ENCODE assay signal across 15 cellular contexts in genomic region chr18:13434854-13435253, GRCh38.
DNase-seq lines count a peak whose midpoint lies in the region; ATAC-seq and TF ChIP-seq lines count a peak whose summit lies in the region.
"Had no signal": no experiment of that assay in that cellular context is flagged by ENCODE, and none has a peak within 500 bp of the region (broad histone marks: within the 10 kb centered on the region; RNA-seq: fewer than 3 reads in every experiment).

No MANE protein-coding gene starts in this region.

- peak overlapping the region in 9 of 11 experiments; percentile 81 to 94 (median 88); a peak in 16 of 22 replicates for H3K4me2 ChIP-seq in BLaER1 treated with 17β-estradiol and CSF1 and Interleukin-3, amounts not matched to agents 10 nM and 100 nM
- H3K4me2 ChIP-seq in smooth muscle cell = no peak overlapping the region

- no peak overlapping the region for H3K4me3 ChIP-seq in BLaER1 treated with 17β-estradiol and CSF1 and Interleukin-3, amounts not matched to agents 10 nM and 100 nM
- no peak overlapping the region for H3K4me3 ChIP-seq in smooth muscle cell
- H3K4me3 ChIP-seq: HAP-1, SJSA1 had no signal

- no peak for TF ChIP-seq CTCF in smooth muscle cell (IDR thresholded peaks at IDR 0.05; ENCODE audit: borderline replicate concordance, insufficient read depth, poor library complexity, severe bottlenecking)
- no peak for TF ChIP-seq CTCF in CD14-positive monocyte (IDR thresholded peaks at IDR 0.05)

- peaks cover 49% of the 10 kb centered on the region for H3K4me1 Mint-ChIP-seq in T-helper 17 cell
- peaks cover 10% of the 10 kb centered on the region for H3K4me1 Mint-ChIP-seq in CD14-positive monocyte

- H3K4me1 ChIP-seq in BLaER1 treated with 17β-estradiol and CSF1 and Interleukin-3, amounts not matched to agents 10 nM and 100 nM = peaks cover 50 to 94% (median 60%) of the 10 kb centered on the region in 10 experiments
- H3K4me1 ChIP-seq in smooth muscle cell (ENCODE audit: low read depth) = peaks cover 4% of the 10 kb centered on the region
- H3K4me1 ChIP-seq: BE2C, HAP-1 had no signal

- no peaks in the 10 kb centered on the region for H3K9me3 ChIP-seq in BLaER1 treated with 17β-estradiol and CSF1 and Interleukin-3, amounts not matched to agents 10 nM and 100 nM (replicated peaks in 1 of 11)
- no peaks in the 10 kb centered on the region for H3K9me3 ChIP-seq in T-helper 17 cell (ENCODE audit: control insufficient read depth, low read length, poor library complexity, severe bottlenecking)
- H3K9me3 ChIP-seq in smooth muscle cell (replicated peaks; ENCODE audit: low read depth) = no peaks in the 10 kb centered on the region
- H3K9me3 ChIP-seq: BE2C, HAP-1, SJSA1 had no signal

- peak overlapping the region in 5 of 11 experiments; percentile 19 to 83 (median 75); a peak in 8 of 22 replicates for H3K27ac ChIP-seq in BLaER1 treated with 17β-estradiol and CSF1 and Interleukin-3, amounts not matched to agents 10 nM and 100 nM
- peak overlapping the region; percentile 81 for H3K27ac ChIP-seq in smooth muscle cell (ENCODE audit: low read depth)

- H3K27me3 Mint-ChIP-seq in T-helper 17 cell (no peaks in the 10 kb centered on the region), CD14-positive monocyte (ENCODE audit: low read depth in 3 of 3) (peaks cover 0 to 5% (median 3%) of the 10 kb centered on the region in 3 donors)

- no peak overlapping the region for H2AFZ ChIP-seq in smooth muscle cell (ENCODE audit: low read depth)

- no peak for ATAC-seq in T-helper 17 cell
- peak; percentile 46 for ATAC-seq in left ventricle myocardium superior
- ATAC-seq in GM19351 (IDR thresholded peaks at IDR 0.05; ENCODE audit: unreplicated experiment) = no peak
- no peak for ATAC-seq in GM21723 (IDR thresholded peaks at IDR 0.05; ENCODE audit: unreplicated experiment)

- no peaks in the 10 kb centered on the region for H3K27me3 ChIP-seq in BLaER1 treated with 17β-estradiol and CSF1 and Interleukin-3, amounts not matched to agents 10 nM and 100 nM
- H3K27me3 ChIP-seq in smooth muscle cell (ENCODE audit: low read depth) = no peaks in the 10 kb centered on the region
- H3K27me3 ChIP-seq: BE2C, SJSA1 had no signal

- peaks cover 21% of the 10 kb centered on the region for H3K79me2 ChIP-seq in smooth muscle cell (ENCODE audit: low read depth)

- H3K36me3 Mint-ChIP-seq in T-helper 17 cell (ENCODE audit: low read depth) (no peaks in the 10 kb centered on the region), CD14-positive monocyte (no peaks in the 10 kb centered on the region)

- peaks cover 0 to 2% (median 0%) of the 10 kb centered on the region in 11 experiments; a peak in 2 of 22 replicates for H4K20me1 ChIP-seq in BLaER1 treated with 17β-estradiol and CSF1 and Interleukin-3, amounts not matched to agents 10 nM and 100 nM
- peaks cover 5% of the 10 kb centered on the region for H4K20me1 ChIP-seq in smooth muscle cell (ENCODE audit: low read depth)

- intact Hi-C loops in left ventricle myocardium superior (cut with micrococcal nuclease) (no loop called here), CD14-positive monocyte (cut with micrococcal nuclease) (no loop called here)

- 93% methylated on average over 5 of the region's 5 CpGs for WGBS in smooth muscle cell (ENCODE audit: low lambda C conversion rate)

- DNase-seq in T-helper 17 cell = no peak
- DNase-seq in left ventricle myocardium superior = no peak
- DNase-seq in smooth muscle cell (lab: John Stamatoyannopoulos, UW; ENCODE audit: unreplicated experiment) = no peak
- DNase-seq in NCI-H1694 (lab: John Stamatoyannopoulos, UW) = no peak
- DNase-seq in CD14-positive monocyte (ENCODE audit: low spot score) = no peak
- DNase-seq: BE2C, NCI-H1436 treated with DMSO at 0.1 percent for 48 hours, NCI-H526 treated with DMSO at 0.1 percent for 48 hours, RPMI8226 had no signal

- peaks cover 15% of the 10 kb centered on the region for H3F3A ChIP-seq in smooth muscle cell (ENCODE audit: low read depth)

- H3K27ac Mint-ChIP-seq in T-helper 17 cell (peak overlapping the region; percentile 98), CD14-positive monocyte (no peak overlapping the region)
- H3K27ac Mint-ChIP-seq: IgD-negative memory B cell had no signal

- H3K4me3 Mint-ChIP-seq in T-helper 17 cell = no peak overlapping the region
- no peak overlapping the region for H3K4me3 Mint-ChIP-seq in CD14-positive monocyte
- H3K4me3 Mint-ChIP-seq: IgD-negative memory B cell had no signal

- H3K9ac ChIP-seq in BLaER1 treated with 17β-estradiol and CSF1 and Interleukin-3, amounts not matched to agents 10 nM and 100 nM = no peak overlapping the region
- no peak overlapping the region for H3K9ac ChIP-seq in smooth muscle cell (ENCODE audit: low read depth)

- peaks cover 0 to 40% (median 9%) of the 10 kb centered on the region in 11 experiments; a peak in 15 of 22 replicates for H3K36me3 ChIP-seq in BLaER1 treated with 17β-estradiol and CSF1 and Interleukin-3, amounts not matched to agents 10 nM and 100 nM
- H3K36me3 ChIP-seq in smooth muscle cell (ENCODE audit: low read depth) = no peaks in the 10 kb centered on the region
- H3K36me3 ChIP-seq: BE2C, HAP-1, SJSA1 had no signal

- H3K9me3 Mint-ChIP-seq in CD14-positive monocyte = peaks cover 0 to 2% (median 0%) of the 10 kb centered on the region in 7 donors
